17 cellular contexts compared by ENCODE assay signal in genomic region chr3:124997303-124998246, GRCh38. TPM values are rescaled to one million over a fixed set of nuclear protein-coding genes. Genes with fewer than 3 reads are reported as not detected.
DNase-seq lines count a peak whose midpoint lies in the region; ATAC-seq and TF ChIP-seq lines count a peak whose summit lies in the region.
"Had no signal": no experiment of that assay in that cellular context is flagged by ENCODE, and none has a peak within 500 bp of the region (broad histone marks: within the 10 kb centered on the region; RNA-seq: fewer than 3 reads in every experiment).

No MANE protein-coding gene starts in this region.

- H3K27me3 Mint-ChIP-seq in activated T-helper 17 cell treated with anti-CD3 and anti-CD28 coated beads, Interleukin-2, amount 50 U/mL, for 72 hours = no peaks in the 10 kb centered on the region
- H3K27me3 Mint-ChIP-seq: central memory CD8-positive, alpha-beta T cell had no signal

- DNase-seq in BE2C = peak; percentile 49
- DNase-seq in G401 (ENCODE audit: low spot score) = peak; percentile 70
- DNase-seq in HuH-7.5 (ENCODE audit: low spot score) = no peak
- no peak for DNase-seq in COLO829 (ENCODE audit: low spot score)
- DNase-seq: AML-193; effector memory CD4-positive, alpha-beta T cell; H7; NCI-H2081 treated with DMSO at 0.1 percent for 48 hours; NCI-H510A treated with DMSO at 0.1 percent for 48 hours; right lobe of liver; SHP77 treated with DMSO at 0.1 percent for 48 hours had no signal

- peaks cover 85% of the 10 kb centered on the region for H3K36me3 Mint-ChIP-seq in activated T-helper 17 cell treated with anti-CD3 and anti-CD28 coated beads, Interleukin-2, amount 50 U/mL, for 72 hours (ENCODE audit: low read depth)

- no peaks in the 10 kb centered on the region for H3K4me1 Mint-ChIP-seq in activated T-helper 17 cell treated with anti-CD3 and anti-CD28 coated beads, Interleukin-2, amount 50 U/mL, for 72 hours
- H3K4me1 Mint-ChIP-seq: central memory CD8-positive, alpha-beta T cell had no signal

- no peak overlapping the region for H3K4me3 Mint-ChIP-seq in activated T-helper 17 cell treated with anti-CD3 and anti-CD28 coated beads, Interleukin-2, amount 50 U/mL, for 72 hours
- H3K4me3 Mint-ChIP-seq: central memory CD8-positive, alpha-beta T cell had no signal

- H3K27me3 ChIP-seq in BE2C = no peaks in the 10 kb centered on the region
- no peaks in the 10 kb centered on the region for H3K27me3 ChIP-seq in muscle layer of colon (ENCODE audit: control insufficient read depth in 1 of 2, insufficient read depth in 2 of 2, low read length in 2 of 2)
- H3K27me3 ChIP-seq: right lobe of liver, vagina had no signal

- peaks cover 24% of the 10 kb centered on the region for H3K4me1 ChIP-seq in BE2C
- H3K4me1 ChIP-seq in muscle layer of colon (ENCODE audit: insufficient read depth, low read length) = peaks cover 72% of the 10 kb centered on the region

- ATAC-seq in activated T-helper 17 cell treated with anti-CD3 and anti-CD28 coated beads, Interleukin-2, amount 50 U/mL, for 72 hours (replicated peaks) = no peak
- no peak for ATAC-seq in HG02763 (IDR thresholded peaks at IDR 0.05; ENCODE audit: unreplicated experiment)
- ATAC-seq: activated CD4-positive, CD25-positive, alpha-beta regulatory T cell treated with anti-CD3 and anti-CD28 coated beads, Interleukin-2, amount 50 U/mL, for 24 hours; right lobe of liver had no signal

- peak overlapping the region; percentile 52 for H3K27ac Mint-ChIP-seq in activated T-helper 17 cell treated with anti-CD3 and anti-CD28 coated beads, Interleukin-2, amount 50 U/mL, for 72 hours

- no peaks in the 10 kb centered on the region for H3K9me3 Mint-ChIP-seq in activated T-helper 17 cell treated with anti-CD3 and anti-CD28 coated beads, Interleukin-2, amount 50 U/mL, for 72 hours
- H3K9me3 Mint-ChIP-seq: central memory CD8-positive, alpha-beta T cell had no signal

- H3K36me3 ChIP-seq in BE2C (peaks cover 14% of the 10 kb centered on the region), muscle layer of colon (ENCODE audit: insufficient read depth, low read length) (peaks cover 80% of the 10 kb centered on the region)
- H3K36me3 ChIP-seq: right lobe of liver had no signal

- TF ChIP-seq CTCF in BE2C (IDR thresholded peaks at IDR 0.05; ENCODE audit: low read depth, low read length) = no peak

- no peak overlapping the region for H3K9ac ChIP-seq in muscle layer of colon (ENCODE audit: low read length)

- in situ Hi-C loops in G401 (cut with HindIII; ENCODE audit: low sequenced_read_pairs) = no loop called here

- H3K9me3 ChIP-seq in BE2C = no peaks in the 10 kb centered on the region
- no peaks in the 10 kb centered on the region for H3K9me3 ChIP-seq in muscle layer of colon (ENCODE audit: low read length)
- H3K9me3 ChIP-seq: right lobe of liver, vagina had no signal

- peak overlapping the region; percentile 81 for H3K27ac ChIP-seq in muscle layer of colon (ENCODE audit: low read depth, low read length)
- H3K27ac ChIP-seq: right lobe of liver, vagina had no signal

- H3K4me3 ChIP-seq in BE2C (ENCODE audit: low read depth, low read length) (peak overlapping the region; percentile 15), muscle layer of colon (ENCODE audit: low read depth in 1 of 2, low read length in 2 of 2) (no peak overlapping the region)
- H3K4me3 ChIP-seq: right lobe of liver, vagina had no signal

RNA-seq across cellular contexts. Expression of gene HEG1, which starts 58.2 kb away (rescaled TPM):
- 7.1 TPM for polyA plus RNA-seq in BE2C (2012; ENCODE audit: insufficient read depth, insufficient read length, low read depth)
- 3.1 and 3.8 TPM in 2 replicates for total RNA-seq in G401 (2014; rRNA removed; shearing (Covaris generic))
- 1 to 10 TPM; 4.6 to 5.5 TPM for total RNA-seq in activated T-helper 17 cell treated with anti-CD3 and anti-CD28 coated beads, Interleukin-2, amount 50 U/mL, for 72 hours

Comparison
In these comparisons a context has a peak if more than half of its experiments do, and no peak if none do; other contexts are left out.
1. DNase-seq: peak in BE2C (single experiment) and G401 (single experiment); none in HuH-7.5 (single experiment) and COLO829 (single experiment).